ENCODE assay signal across 8 cellular contexts in the genomic region with DNA sequence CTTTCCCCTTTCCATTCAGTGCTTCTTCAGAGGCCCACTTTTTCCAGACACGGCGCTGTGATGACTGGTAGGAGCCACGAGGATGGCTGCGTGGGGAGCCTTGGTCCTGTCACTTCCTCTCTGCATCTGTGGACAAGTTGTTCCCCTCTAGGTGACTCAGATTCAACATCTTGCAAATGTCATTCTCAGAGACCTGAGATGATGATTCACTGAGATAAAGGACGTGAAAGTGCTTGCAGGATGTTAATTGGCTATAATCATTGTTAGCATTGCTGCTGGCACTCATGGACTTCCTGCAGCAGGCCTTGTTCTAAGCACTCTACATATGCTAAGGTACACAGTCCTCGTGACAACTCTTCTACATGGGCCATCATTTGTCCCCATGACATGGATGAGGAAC.
DNase-seq lines count a peak whose midpoint lies in the region; ATAC-seq and TF ChIP-seq lines count a peak whose summit lies in the region.

No MANE protein-coding gene starts in this region.

- no peak overlapping the region for H3K27ac ChIP-seq in adrenal gland

- H3K4me1 ChIP-seq in adrenal gland (replicated peaks in 1 of 2): no peaks in the 10 kb centered on the region

- peak; percentile 51 for DNase-seq in NCI-H1436 (lab: John Stamatoyannopoulos, UW)
- no peak for DNase-seq in activated naive CD8-positive, alpha-beta T cell treated with anti-CD3 and anti-CD28 coated beads, Interleukin-2, amount 10 ng/mL, durations not matched to agents 7 days and 5 days
- DNase-seq in stimulated activated CD4-positive, alpha-beta T cell treated with anti-CD3 and anti-CD28 coated beads, Interleukin-4, amount 100 ng/mL, for 4 hours: peak; percentile 41 to 54
- no peak for DNase-seq in iPS-NIHi11 (ENCODE audit: low spot score)
- DNase-seq in adrenal gland: no peak

- H3K36me3 ChIP-seq in adrenal gland (replicated peaks in 1 of 2): no peaks in the 10 kb centered on the region

- POLR2A ChIA-PET in activated naive CD8-positive, alpha-beta T cell treated with anti-CD3 and anti-CD28 coated beads, Interleukin-2, amount 10 ng/mL, durations not matched to agents 7 days and 5 days (lab: Charles Lee): no interaction called here

- peak overlapping the region; percentile 19 for H3K27ac Mint-ChIP-seq in activated naive CD8-positive, alpha-beta T cell treated with anti-CD3 and anti-CD28 coated beads, Interleukin-2, amount 10 ng/mL, durations not matched to agents 7 days and 5 days

- peaks cover 7% of the 10 kb centered on the region for H3K4me1 Mint-ChIP-seq in activated naive CD8-positive, alpha-beta T cell treated with anti-CD3 and anti-CD28 coated beads, Interleukin-2, amount 10 ng/mL, durations not matched to agents 7 days and 5 days

- H3K9me3 Mint-ChIP-seq in activated naive CD8-positive, alpha-beta T cell treated with anti-CD3 and anti-CD28 coated beads, Interleukin-2, amount 10 ng/mL, durations not matched to agents 7 days and 5 days: no peaks in the 10 kb centered on the region

- H3K4me3 ChIP-seq in adrenal gland: no peak overlapping the region

- no peak for TF ChIP-seq POLR2A in adrenal gland (IDR thresholded peaks at IDR 0.05)

- no peaks in the 10 kb centered on the region for H3K27me3 ChIP-seq in adrenal gland

- TF ChIP-seq CTCF in adrenal gland (IDR thresholded peaks at IDR 0.05): no peak

- no peaks in the 10 kb centered on the region for H3K9me3 ChIP-seq in adrenal gland (replicated peaks in 1 of 3)

- ATAC-seq in GM19463 (IDR thresholded peaks at IDR 0.05; ENCODE audit: unreplicated experiment) (peak; percentile 49), HG03139 (IDR thresholded peaks at IDR 0.05; ENCODE audit: unreplicated experiment) (no peak), HG03159 (IDR thresholded peaks at IDR 0.05; ENCODE audit: unreplicated experiment) (no peak)
- ATAC-seq in activated naive CD8-positive, alpha-beta T cell treated with anti-CD3 and anti-CD28 coated beads, Interleukin-2, amount 10 ng/mL, durations not matched to agents 7 days and 5 days (ENCODE audit: low read depth): peak; percentile 82

- intact Hi-C loops in adrenal gland (cut with DNase I): no loop called here

- 67 to 83% (median 73%) methylated on average over 6 of the region's 6 CpGs for WGBS in adrenal gland, 4 donors

- H3K4me3 Mint-ChIP-seq in activated naive CD8-positive, alpha-beta T cell treated with anti-CD3 and anti-CD28 coated beads, Interleukin-2, amount 10 ng/mL, durations not matched to agents 7 days and 5 days: no peak overlapping the region

- peaks cover 7% of the 10 kb centered on the region for H3K27me3 Mint-ChIP-seq in activated naive CD8-positive, alpha-beta T cell treated with anti-CD3 and anti-CD28 coated beads, Interleukin-2, amount 10 ng/mL, durations not matched to agents 7 days and 5 days

- no peaks in the 10 kb centered on the region for H3K36me3 Mint-ChIP-seq in activated naive CD8-positive, alpha-beta T cell treated with anti-CD3 and anti-CD28 coated beads, Interleukin-2, amount 10 ng/mL, durations not matched to agents 7 days and 5 days

Comparison
In these comparisons a context has a peak if more than half of its experiments do, and no peak if none do; other contexts are left out.
1. ATAC-seq: peak in GM19463 (single experiment) and activated naive CD8-positive, alpha-beta T cell treated with anti-CD3 and anti-CD28 coated beads, Interleukin-2, amount 10 ng/mL, durations not matched to agents 7 days and 5 days (single experiment); none in HG03139 (single experiment) and HG03159 (single experiment).
2. DNase-seq: peak in NCI-H1436 (single experiment) and stimulated activated CD4-positive, alpha-beta T cell treated with anti-CD3 and anti-CD28 coated beads, Interleukin-4, amount 100 ng/mL, for 4 hours (2 of 2); none in activated naive CD8-positive, alpha-beta T cell treated with anti-CD3 and anti-CD28 coated beads, Interleukin-2, amount 10 ng/mL, durations not matched to agents 7 days and 5 days (single experiment), iPS-NIHi11 (single experiment) and adrenal gland (0 of 7).